ENCODE assay signal across 3 cellular contexts in genomic region chr1:246377606-246378005, GRCh38.
TF ChIP-seq lines count a peak whose summit lies in the region.

No MANE protein-coding gene starts in this region.

TF ChIP-seq in A549, 52 proteins besides CTCF, POLR2A, EP300 and RAD21:
- peak; percentile 79 for TF ChIP-seq MAFK (IDR thresholded peaks at IDR 0.05; ENCODE audit: partially characterized antibody)
- no peak for TF ChIP-seq REST (IDR thresholded peaks at IDR 0.05)

TF ChIP-seq in IMR-90, 13 proteins besides CTCF, POLR2A, EP300 and RAD21:
- TF ChIP-seq MAFK (IDR thresholded peaks at IDR 0.05; ENCODE audit: low read depth, low read length) (peak; percentile 65), SMC3 (IDR thresholded peaks at IDR 0.05; ENCODE audit: low read depth, low read length) (no peak)

TF ChIP-seq in K562, 482 proteins besides CTCF, POLR2A, EP300 and RAD21:
- no peak for TF ChIP-seq HNRNPL (IDR thresholded peaks at IDR 0.05; ENCODE audit: low read depth, low read length)
- no peak for TF ChIP-seq ZC3H8 (IDR thresholded peaks at IDR 0.05)
- no peak for TF ChIP-seq MTA2 (IDR thresholded peaks at IDR 0.05; ENCODE audit: low read depth)
- TF ChIP-seq ATF1 (CRISPR knock-in tag; IDR thresholded peaks at IDR 0.05) = no peak
- TF ChIP-seq ATF1 (tag; IDR thresholded peaks at IDR 0.05) = no peak
- TF ChIP-seq, protein P1, sequence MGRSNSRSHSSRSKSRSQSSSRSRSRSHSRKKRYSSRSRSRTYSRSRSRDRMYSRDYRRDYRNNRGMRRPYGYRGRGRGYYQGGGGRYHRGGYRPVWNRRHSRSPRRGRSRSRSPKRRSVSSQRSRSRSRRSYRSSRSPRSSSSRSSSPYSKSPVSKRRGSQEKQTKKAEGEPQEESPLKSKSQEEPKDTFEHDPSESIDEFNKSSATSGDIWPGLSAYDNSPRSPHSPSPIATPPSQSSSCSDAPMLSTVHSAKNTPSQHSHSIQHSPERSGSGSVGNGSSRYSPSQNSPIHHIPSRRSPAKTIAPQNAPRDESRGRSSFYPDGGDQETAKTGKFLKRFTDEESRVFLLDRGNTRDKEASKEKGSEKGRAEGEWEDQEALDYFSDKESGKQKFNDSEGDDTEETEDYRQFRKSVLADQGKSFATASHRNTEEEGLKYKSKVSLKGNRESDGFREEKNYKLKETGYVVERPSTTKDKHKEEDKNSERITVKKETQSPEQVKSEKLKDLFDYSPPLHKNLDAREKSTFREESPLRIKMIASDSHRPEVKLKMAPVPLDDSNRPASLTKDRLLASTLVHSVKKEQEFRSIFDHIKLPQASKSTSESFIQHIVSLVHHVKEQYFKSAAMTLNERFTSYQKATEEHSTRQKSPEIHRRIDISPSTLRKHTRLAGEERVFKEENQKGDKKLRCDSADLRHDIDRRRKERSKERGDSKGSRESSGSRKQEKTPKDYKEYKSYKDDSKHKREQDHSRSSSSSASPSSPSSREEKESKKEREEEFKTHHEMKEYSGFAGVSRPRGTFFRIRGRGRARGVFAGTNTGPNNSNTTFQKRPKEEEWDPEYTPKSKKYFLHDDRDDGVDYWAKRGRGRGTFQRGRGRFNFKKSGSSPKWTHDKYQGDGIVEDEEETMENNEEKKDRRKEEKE (IDR thresholded peaks at IDR 0.05; ENCODE audit: borderline replicate concordance in 1 of 2, control insufficient read depth in 1 of 2, low read depth in 2 of 2, low read length in 1 of 2) = no peak
- TF ChIP-seq, protein P2, sequence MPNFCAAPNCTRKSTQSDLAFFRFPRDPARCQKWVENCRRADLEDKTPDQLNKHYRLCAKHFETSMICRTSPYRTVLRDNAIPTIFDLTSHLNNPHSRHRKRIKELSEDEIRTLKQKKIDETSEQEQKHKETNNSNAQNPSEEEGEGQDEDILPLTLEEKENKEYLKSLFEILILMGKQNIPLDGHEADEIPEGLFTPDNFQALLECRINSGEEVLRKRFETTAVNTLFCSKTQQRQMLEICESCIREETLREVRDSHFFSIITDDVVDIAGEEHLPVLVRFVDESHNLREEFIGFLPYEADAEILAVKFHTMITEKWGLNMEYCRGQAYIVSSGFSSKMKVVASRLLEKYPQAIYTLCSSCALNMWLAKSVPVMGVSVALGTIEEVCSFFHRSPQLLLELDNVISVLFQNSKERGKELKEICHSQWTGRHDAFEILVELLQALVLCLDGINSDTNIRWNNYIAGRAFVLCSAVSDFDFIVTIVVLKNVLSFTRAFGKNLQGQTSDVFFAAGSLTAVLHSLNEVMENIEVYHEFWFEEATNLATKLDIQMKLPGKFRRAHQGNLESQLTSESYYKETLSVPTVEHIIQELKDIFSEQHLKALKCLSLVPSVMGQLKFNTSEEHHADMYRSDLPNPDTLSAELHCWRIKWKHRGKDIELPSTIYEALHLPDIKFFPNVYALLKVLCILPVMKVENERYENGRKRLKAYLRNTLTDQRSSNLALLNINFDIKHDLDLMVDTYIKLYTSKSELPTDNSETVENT (CRISPR knock-in tag; IDR thresholded peaks at IDR 0.05) = no peak
- no peak for TF ChIP-seq MTA1 (IDR thresholded peaks at IDR 0.05; ENCODE audit: borderline replicate concordance)
- TF ChIP-seq KLF16 (IDR thresholded peaks at IDR 0.05) = no peak
- peak; percentile 91 for TF ChIP-seq ZNF316 (IDR thresholded peaks at IDR 0.05)
- TF ChIP-seq, protein P3, sequence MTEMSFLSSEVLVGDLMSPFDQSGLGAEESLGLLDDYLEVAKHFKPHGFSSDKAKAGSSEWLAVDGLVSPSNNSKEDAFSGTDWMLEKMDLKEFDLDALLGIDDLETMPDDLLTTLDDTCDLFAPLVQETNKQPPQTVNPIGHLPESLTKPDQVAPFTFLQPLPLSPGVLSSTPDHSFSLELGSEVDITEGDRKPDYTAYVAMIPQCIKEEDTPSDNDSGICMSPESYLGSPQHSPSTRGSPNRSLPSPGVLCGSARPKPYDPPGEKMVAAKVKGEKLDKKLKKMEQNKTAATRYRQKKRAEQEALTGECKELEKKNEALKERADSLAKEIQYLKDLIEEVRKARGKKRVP (CRISPR knock-in tag; IDR thresholded peaks at IDR 0.05) = no peak
- TF ChIP-seq SMAD4 (CRISPR knock-in tag; conservative IDR thresholded peaks at IDR 0.05) = no peak
- no peak for TF ChIP-seq ZC3H4 (CRISPR knock-in tag; IDR thresholded peaks at IDR 0.05; ENCODE audit: borderline replicate concordance)
- TF ChIP-seq MAFF (IDR thresholded peaks at IDR 0.05; ENCODE audit: low read length) = peak; percentile 75
- no peak for TF ChIP-seq FIP1L1 (IDR thresholded peaks at IDR 0.05; ENCODE audit: low read depth, low read length, poor library complexity, severe bottlenecking)
- peak; percentile 75 for TF ChIP-seq MAFG (tag; conservative IDR thresholded peaks at IDR 0.05)
- TF ChIP-seq HDAC3 (IDR thresholded peaks at IDR 0.05; ENCODE audit: borderline replicate concordance, partially characterized antibody) = no peak
- TF ChIP-seq C11orf30 (IDR thresholded peaks at IDR 0.05; ENCODE audit: low read depth) = peak; percentile 83
- TF ChIP-seq, protein P4, sequence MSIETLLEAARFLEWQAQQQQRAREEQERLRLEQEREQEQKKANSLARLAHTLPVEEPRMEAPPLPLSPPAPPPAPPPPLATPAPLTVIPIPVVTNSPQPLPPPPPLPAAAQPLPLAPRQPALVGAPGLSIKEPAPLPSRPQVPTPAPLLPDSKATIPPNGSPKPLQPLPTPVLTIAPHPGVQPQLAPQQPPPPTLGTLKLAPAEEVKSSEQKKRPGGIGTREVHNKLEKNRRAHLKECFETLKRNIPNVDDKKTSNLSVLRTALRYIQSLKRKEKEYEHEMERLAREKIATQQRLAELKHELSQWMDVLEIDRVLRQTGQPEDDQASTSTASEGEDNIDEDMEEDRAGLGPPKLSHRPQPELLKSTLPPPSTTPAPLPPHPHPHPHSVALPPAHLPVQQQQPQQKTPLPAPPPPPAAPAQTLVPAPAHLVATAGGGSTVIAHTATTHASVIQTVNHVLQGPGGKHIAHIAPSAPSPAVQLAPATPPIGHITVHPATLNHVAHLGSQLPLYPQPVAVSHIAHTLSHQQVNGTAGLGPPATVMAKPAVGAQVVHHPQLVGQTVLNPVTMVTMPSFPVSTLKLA (conservative IDR thresholded peaks at IDR 0.05) = no peak
- no peak for TF ChIP-seq ZNF324 (CRISPR knock-in tag; IDR thresholded peaks at IDR 0.05)
- TF ChIP-seq, protein P5, sequence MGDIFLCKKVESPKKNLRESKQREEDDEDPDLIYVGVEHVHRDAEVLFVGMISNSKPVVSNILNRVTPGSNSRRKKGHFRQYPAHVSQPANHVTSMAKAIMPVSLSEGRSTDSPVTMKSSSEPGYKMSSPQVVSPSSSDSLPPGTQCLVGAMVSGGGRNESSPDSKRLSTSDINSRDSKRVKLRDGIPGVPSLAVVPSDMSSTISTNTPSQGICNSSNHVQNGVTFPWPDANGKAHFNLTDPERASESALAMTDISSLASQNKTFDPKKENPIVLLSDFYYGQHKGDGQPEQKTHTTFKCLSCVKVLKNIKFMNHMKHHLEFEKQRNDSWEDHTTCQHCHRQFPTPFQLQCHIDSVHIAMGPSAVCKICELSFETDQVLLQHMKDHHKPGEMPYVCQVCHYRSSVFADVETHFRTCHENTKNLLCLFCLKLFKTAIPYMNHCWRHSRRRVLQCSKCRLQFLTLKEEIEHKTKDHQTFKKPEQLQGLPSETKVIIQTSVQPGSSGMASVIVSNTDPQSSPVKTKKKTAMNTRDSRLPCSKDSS (IDR thresholded peaks at IDR 0.05; ENCODE audit: low read depth, partially characterized antibody) = no peak
- no peak for TF ChIP-seq ZNF263 (CRISPR knock-in tag; IDR thresholded peaks at IDR 0.05; ENCODE audit: borderline replicate concordance)
- TF ChIP-seq ZNF551 (CRISPR knock-in tag; IDR thresholded peaks at IDR 0.05) = no peak
- TF ChIP-seq, protein P6, sequence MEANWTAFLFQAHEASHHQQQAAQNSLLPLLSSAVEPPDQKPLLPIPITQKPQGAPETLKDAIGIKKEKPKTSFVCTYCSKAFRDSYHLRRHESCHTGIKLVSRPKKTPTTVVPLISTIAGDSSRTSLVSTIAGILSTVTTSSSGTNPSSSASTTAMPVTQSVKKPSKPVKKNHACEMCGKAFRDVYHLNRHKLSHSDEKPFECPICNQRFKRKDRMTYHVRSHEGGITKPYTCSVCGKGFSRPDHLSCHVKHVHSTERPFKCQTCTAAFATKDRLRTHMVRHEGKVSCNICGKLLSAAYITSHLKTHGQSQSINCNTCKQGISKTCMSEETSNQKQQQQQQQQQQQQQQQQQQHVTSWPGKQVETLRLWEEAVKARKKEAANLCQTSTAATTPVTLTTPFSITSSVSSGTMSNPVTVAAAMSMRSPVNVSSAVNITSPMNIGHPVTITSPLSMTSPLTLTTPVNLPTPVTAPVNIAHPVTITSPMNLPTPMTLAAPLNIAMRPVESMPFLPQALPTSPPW (CRISPR knock-in tag; IDR thresholded peaks at IDR 0.05) = no peak
- no peak for TF ChIP-seq HLTF (IDR thresholded peaks at IDR 0.05)
- TF ChIP-seq TSHZ1 (CRISPR knock-in tag; IDR thresholded peaks at IDR 0.05) = no peak
- peak; percentile 67 for TF ChIP-seq MAFK (IDR thresholded peaks at IDR 0.05; ENCODE audit: low read length)
TF ChIP-seq in K562: peak in this region for 5.
